In the genomic region with DNA sequence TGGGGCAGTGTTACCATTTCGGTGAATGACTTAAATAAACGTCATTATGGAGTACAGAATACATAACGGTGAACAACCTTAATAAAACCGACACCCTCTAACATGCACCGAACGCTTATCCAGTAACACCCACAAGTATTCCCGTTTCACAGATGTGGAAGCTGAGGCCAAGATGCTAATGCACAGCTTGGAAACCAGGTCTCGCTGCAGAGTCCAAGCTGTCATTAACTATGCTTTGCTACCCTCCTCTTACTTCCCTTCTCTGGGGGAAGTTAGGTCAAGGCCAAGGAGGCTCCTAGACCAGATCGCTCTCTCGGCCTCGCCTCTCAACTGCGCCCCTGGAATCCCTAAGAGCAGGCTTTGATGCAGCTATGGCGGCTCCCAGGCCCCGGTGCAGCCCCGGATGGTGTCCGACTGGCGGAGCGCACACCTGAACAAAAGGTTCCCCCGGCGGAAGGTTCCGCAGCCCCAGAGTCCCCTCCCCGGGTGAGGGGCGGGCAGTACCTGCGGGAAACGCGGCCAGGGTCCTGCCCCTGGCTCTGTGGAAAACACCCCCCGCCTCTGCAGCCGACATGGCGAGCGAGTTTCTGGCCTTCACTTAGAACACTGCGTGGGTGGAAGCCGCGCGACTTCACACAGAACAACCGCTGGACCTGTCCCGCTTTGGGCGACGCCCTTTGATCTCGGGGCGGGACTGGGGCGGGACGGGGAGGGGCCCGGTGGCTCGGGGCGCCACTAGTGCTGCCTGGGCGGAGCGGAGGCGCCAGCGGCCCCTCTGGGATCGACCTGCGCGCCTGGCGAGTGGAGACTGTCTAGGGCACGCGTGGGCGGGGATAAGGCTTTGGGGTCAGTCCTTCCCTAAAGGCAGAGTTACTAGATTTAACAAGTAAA, we compare ENCODE assay signal across 1 cellular context.
TF ChIP-seq lines count a peak whose summit lies in the region.

A gene with protein sequence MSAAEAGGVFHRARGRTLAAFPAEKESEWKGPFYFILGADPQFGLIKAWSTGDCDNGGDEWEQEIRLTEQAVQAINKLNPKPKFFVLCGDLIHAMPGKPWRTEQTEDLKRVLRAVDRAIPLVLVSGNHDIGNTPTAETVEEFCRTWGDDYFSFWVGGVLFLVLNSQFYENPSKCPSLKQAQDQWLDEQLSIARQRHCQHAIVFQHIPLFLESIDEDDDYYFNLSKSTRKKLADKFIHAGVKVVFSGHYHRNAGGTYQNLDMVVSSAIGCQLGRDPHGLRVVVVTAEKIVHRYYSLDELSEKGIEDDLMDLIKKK (minus strand): TSS at position 685 of the 891 bp plus-strand sequence. CDS start 111 bp downstream, at position 574.

TF ChIP-seq in K562, 482 proteins besides CTCF, POLR2A, EP300 and RAD21 (continued from another document and continues in another):
- TF ChIP-seq, protein P1, sequence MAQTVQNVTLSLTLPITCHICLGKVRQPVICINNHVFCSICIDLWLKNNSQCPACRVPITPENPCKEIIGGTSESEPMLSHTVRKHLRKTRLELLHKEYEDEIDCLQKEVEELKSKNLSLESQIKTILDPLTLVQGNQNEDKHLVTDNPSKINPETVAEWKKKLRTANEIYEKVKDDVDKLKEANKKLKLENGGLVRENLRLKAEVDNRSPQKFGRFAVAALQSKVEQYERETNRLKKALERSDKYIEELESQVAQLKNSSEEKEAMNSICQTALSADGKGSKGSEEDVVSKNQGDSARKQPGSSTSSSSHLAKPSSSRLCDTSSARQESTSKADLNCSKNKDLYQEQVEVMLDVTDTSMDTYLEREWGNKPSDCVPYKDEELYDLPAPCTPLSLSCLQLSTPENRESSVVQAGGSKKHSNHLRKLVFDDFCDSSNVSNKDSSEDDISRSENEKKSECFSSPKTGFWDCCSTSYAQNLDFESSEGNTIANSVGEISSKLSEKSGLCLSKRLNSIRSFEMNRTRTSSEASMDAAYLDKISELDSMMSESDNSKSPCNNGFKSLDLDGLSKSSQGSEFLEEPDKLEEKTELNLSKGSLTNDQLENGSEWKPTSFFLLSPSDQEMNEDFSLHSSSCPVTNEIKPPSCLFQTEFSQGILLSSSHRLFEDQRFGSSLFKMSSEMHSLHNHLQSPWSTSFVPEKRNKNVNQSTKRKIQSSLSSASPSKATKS (CRISPR knock-in tag; IDR thresholded peaks at IDR 0.05) = no peak
- TF ChIP-seq, protein P2, sequence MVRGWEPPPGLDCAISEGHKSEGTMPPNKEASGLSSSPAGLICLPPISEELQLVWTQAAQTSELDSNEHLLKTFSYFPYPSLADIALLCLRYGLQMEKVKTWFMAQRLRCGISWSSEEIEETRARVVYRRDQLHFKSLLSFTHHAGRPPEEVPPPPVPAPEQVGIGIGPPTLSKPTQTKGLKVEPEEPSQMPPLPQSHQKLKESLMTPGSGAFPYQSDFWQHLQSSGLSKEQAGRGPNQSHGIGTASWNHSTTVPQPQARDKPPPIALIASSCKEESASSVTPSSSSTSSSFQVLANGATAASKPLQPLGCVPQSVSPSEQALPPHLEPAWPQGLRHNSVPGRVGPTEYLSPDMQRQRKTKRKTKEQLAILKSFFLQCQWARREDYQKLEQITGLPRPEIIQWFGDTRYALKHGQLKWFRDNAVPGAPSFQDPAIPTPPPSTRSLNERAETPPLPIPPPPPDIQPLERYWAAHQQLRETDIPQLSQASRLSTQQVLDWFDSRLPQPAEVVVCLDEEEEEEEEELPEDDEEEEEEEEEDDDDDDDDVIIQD (CRISPR knock-in tag; IDR thresholded peaks at IDR 0.05) = no peak
- TF ChIP-seq, protein P3, sequence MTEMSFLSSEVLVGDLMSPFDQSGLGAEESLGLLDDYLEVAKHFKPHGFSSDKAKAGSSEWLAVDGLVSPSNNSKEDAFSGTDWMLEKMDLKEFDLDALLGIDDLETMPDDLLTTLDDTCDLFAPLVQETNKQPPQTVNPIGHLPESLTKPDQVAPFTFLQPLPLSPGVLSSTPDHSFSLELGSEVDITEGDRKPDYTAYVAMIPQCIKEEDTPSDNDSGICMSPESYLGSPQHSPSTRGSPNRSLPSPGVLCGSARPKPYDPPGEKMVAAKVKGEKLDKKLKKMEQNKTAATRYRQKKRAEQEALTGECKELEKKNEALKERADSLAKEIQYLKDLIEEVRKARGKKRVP (CRISPR knock-in tag; IDR thresholded peaks at IDR 0.05) = 0 out of 2 replicates have a peak, but pooled peaks have one; percentile 39
- TF ChIP-seq, protein P4, sequence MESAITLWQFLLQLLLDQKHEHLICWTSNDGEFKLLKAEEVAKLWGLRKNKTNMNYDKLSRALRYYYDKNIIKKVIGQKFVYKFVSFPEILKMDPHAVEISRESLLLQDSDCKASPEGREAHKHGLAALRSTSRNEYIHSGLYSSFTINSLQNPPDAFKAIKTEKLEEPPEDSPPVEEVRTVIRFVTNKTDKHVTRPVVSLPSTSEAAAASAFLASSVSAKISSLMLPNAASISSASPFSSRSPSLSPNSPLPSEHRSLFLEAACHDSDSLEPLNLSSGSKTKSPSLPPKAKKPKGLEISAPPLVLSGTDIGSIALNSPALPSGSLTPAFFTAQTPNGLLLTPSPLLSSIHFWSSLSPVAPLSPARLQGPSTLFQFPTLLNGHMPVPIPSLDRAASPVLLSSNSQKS (CRISPR knock-in tag; IDR thresholded peaks at IDR 0.05) = no peak
- no peak for TF ChIP-seq SP2 (IDR thresholded peaks at IDR 0.05; ENCODE audit: extremely low read depth, low read depth, low read length, poor library complexity, severe bottlenecking)
- TF ChIP-seq MTA2 (IDR thresholded peaks at IDR 0.05; ENCODE audit: low read depth) = peak; percentile 42; the same call in 1 of the 2 replicates
- TF ChIP-seq CHD4 (IDR thresholded peaks at IDR 0.05; ENCODE audit: insufficient read depth, insufficient replicate concordance, low read depth, low read length, poor library complexity, severe bottlenecking) = peak; percentile 99
- TF ChIP-seq ZNF175 (CRISPR knock-in tag; IDR thresholded peaks at IDR 0.05; ENCODE audit: low read depth) = no peak; the same call in none of the 2 replicates
- TF ChIP-seq POLR2AphosphoS2 (IDR thresholded peaks at IDR 0.05; ENCODE audit: low read length) = no peak; the same call in 1 of the 2 replicates
- TF ChIP-seq TEAD4 (IDR thresholded peaks at IDR 0.05; ENCODE audit: low read length) = no peak
- TF ChIP-seq TEAD4 (CRISPR knock-in tag; IDR thresholded peaks at IDR 0.05; ENCODE audit: borderline replicate concordance) = no peak
- peak; percentile 60; the same call in 1 of the 2 replicates for TF ChIP-seq ZNF707 (CRISPR knock-in tag; conservative IDR thresholded peaks at IDR 0.05)
- peak; percentile 96 for TF ChIP-seq C11orf30 (IDR thresholded peaks at IDR 0.05; ENCODE audit: low read depth)
- TF ChIP-seq TAF7 (tag; IDR thresholded peaks at IDR 0.05) = peak; percentile 91
- peak; percentile 73 for TF ChIP-seq POLR2AphosphoS5 (IDR thresholded peaks at IDR 0.05; ENCODE audit: control insufficient read depth, insufficient read depth, low read depth, low read length)
- peak; percentile 47 for TF ChIP-seq DACH1 (IDR thresholded peaks at IDR 0.05; ENCODE audit: partially characterized antibody)
- TF ChIP-seq RBBP5 (IDR thresholded peaks at IDR 0.05; ENCODE audit: borderline replicate concordance, insufficient read depth, low read length, poor library complexity, severe bottlenecking) = peak; percentile 88
- TF ChIP-seq, protein P5, sequence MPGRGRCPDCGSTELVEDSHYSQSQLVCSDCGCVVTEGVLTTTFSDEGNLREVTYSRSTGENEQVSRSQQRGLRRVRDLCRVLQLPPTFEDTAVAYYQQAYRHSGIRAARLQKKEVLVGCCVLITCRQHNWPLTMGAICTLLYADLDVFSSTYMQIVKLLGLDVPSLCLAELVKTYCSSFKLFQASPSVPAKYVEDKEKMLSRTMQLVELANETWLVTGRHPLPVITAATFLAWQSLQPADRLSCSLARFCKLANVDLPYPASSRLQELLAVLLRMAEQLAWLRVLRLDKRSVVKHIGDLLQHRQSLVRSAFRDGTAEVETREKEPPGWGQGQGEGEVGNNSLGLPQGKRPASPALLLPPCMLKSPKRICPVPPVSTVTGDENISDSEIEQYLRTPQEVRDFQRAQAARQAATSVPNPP (IDR thresholded peaks at IDR 0.05; ENCODE audit: borderline replicate concordance, insufficient read depth, insufficient read length) = no peak
- TF ChIP-seq HMGN3 (IDR thresholded peaks at IDR 0.05; ENCODE audit: borderline replicate concordance, extremely low read depth, insufficient read length, low read depth, low read length) = peak; percentile 67
- peak; percentile 97 for TF ChIP-seq GTF2E2 (tag; IDR thresholded peaks at IDR 0.05)
- peak; percentile 23; the same call in 1 of the 2 replicates for TF ChIP-seq ZNF830 (CRISPR knock-in tag; IDR thresholded peaks at IDR 0.05)
- TF ChIP-seq EZH2 (IDR thresholded peaks at IDR 0.05; ENCODE audit: borderline replicate concordance, low read depth, low read length) = no peak
- no peak for TF ChIP-seq PPARD (CRISPR knock-in tag; IDR thresholded peaks at IDR 0.05)
- no peak for TF ChIP-seq NCOA2 (IDR thresholded peaks at IDR 0.05; ENCODE audit: partially characterized antibody in 2 of 2)
- TF ChIP-seq TAF9B (IDR thresholded peaks at IDR 0.05; ENCODE audit: partially characterized antibody) = peak; percentile 95
- 0 out of 2 replicates have a peak, but pooled peaks have one; percentile 24 for TF ChIP-seq RUNX1 (IDR thresholded peaks at IDR 0.05; ENCODE audit: low read depth)
- no peak for TF ChIP-seq ZKSCAN8 (CRISPR knock-in tag; IDR thresholded peaks at IDR 0.05)
- TF ChIP-seq RBM34 (IDR thresholded peaks at IDR 0.05; ENCODE audit: borderline replicate concordance, insufficient read depth, low read length) = no peak
- TF ChIP-seq NFYB (IDR thresholded peaks at IDR 0.05; ENCODE audit: extremely low read depth, insufficient read length) = no peak
- TF ChIP-seq, protein P6, sequence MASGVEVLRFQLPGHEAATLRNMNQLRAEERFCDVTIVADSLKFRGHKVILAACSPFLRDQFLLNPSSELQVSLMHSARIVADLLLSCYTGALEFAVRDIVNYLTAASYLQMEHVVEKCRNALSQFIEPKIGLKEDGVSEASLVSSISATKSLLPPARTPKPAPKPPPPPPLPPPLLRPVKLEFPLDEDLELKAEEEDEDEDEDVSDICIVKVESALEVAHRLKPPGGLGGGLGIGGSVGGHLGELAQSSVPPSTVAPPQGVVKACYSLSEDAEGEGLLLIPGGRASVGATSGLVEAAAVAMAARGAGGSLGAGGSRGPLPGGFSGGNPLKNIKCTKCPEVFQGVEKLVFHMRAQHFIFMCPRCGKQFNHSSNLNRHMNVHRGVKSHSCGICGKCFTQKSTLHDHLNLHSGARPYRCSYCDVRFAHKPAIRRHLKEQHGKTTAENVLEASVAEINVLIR (CRISPR knock-in tag; IDR thresholded peaks at IDR 0.05) = no peak
- TF ChIP-seq MAZ (CRISPR knock-in tag; conservative IDR thresholded peaks at IDR 0.05 in 1 of 2, IDR thresholded peaks at IDR 0.05 in 1 of 2) = peak; percentile 94 to 95
- no peak for TF ChIP-seq ZNF699 (CRISPR knock-in tag; IDR thresholded peaks at IDR 0.05; ENCODE audit: insufficient replicate concordance)
- TF ChIP-seq MAFK (IDR thresholded peaks at IDR 0.05; ENCODE audit: low read length) = no peak
- TF ChIP-seq ZKSCAN1 (IDR thresholded peaks at IDR 0.05; ENCODE audit: low read depth, low read length) = no peak
- peak; percentile 30; the same call in 1 of the 2 replicates for TF ChIP-seq ZC3H4 (CRISPR knock-in tag; IDR thresholded peaks at IDR 0.05; ENCODE audit: borderline replicate concordance)
- peak; percentile 68; the same call in 1 of the 2 replicates for TF ChIP-seq MYC (IDR thresholded peaks at IDR 0.05; ENCODE audit: low read depth, low read length)
- TF ChIP-seq MYC (CRISPR knock-in tag; IDR thresholded peaks at IDR 0.05; ENCODE audit: borderline replicate concordance, low read depth) = peak; percentile 89; the same call in 1 of the 2 replicates
- TF ChIP-seq HDAC1 (IDR thresholded peaks at IDR 0.05) = peak; percentile 59 to 72; a peak in 3 of 4 replicates
- TF ChIP-seq, protein P7, sequence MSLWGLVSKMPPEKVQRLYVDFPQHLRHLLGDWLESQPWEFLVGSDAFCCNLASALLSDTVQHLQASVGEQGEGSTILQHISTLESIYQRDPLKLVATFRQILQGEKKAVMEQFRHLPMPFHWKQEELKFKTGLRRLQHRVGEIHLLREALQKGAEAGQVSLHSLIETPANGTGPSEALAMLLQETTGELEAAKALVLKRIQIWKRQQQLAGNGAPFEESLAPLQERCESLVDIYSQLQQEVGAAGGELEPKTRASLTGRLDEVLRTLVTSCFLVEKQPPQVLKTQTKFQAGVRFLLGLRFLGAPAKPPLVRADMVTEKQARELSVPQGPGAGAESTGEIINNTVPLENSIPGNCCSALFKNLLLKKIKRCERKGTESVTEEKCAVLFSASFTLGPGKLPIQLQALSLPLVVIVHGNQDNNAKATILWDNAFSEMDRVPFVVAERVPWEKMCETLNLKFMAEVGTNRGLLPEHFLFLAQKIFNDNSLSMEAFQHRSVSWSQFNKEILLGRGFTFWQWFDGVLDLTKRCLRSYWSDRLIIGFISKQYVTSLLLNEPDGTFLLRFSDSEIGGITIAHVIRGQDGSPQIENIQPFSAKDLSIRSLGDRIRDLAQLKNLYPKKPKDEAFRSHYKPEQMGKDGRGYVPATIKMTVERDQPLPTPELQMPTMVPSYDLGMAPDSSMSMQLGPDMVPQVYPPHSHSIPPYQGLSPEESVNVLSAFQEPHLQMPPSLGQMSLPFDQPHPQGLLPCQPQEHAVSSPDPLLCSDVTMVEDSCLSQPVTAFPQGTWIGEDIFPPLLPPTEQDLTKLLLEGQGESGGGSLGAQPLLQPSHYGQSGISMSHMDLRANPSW (CRISPR knock-in tag; IDR thresholded peaks at IDR 0.05) = no peak
- TF ChIP-seq ZEB2 (IDR thresholded peaks at IDR 0.05) = peak; percentile 98
- TF ChIP-seq, protein P8, sequence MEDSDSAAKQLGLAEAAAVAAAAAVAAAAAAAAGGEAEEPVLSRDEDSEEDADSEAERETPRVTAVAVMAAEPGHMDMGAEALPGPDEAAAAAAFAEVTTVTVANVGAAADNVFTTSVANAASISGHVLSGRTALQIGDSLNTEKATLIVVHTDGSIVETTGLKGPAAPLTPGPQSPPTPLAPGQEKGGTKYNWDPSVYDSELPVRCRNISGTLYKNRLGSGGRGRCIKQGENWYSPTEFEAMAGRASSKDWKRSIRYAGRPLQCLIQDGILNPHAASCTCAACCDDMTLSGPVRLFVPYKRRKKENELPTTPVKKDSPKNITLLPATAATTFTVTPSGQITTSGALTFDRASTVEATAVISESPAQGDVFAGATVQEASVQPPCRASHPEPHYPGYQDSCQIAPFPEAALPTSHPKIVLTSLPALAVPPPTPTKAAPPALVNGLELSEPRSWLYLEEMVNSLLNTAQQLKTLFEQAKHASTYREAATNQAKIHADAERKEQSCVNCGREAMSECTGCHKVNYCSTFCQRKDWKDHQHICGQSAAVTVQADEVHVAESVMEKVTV (CRISPR knock-in tag; IDR thresholded peaks at IDR 0.05) = no peak
- no peak for TF ChIP-seq ZNF75A (CRISPR knock-in tag; IDR thresholded peaks at IDR 0.05)
- TF ChIP-seq MEF2D (tag; conservative IDR thresholded peaks at IDR 0.05; ENCODE audit: low read depth) = peak; percentile 26; the same call in 1 of the 2 replicates
- TF ChIP-seq ZNF644 (tag; IDR thresholded peaks at IDR 0.05; ENCODE audit: low read depth) = peak; percentile 47; the same call in 1 of the 2 replicates
- TF ChIP-seq HDAC8 (tag; IDR thresholded peaks at IDR 0.05) = peak; percentile 85; the same call in 1 of the 2 replicates
- TF ChIP-seq ZNF253 (CRISPR knock-in tag; conservative IDR thresholded peaks at IDR 0.05) = no peak
- TF ChIP-seq CBX2 (IDR thresholded peaks at IDR 0.05; ENCODE audit: insufficient read depth, low read length, poor library complexity, severe bottlenecking) = no peak
